8 cellular contexts compared by ENCODE assay signal in the genomic region with DNA sequence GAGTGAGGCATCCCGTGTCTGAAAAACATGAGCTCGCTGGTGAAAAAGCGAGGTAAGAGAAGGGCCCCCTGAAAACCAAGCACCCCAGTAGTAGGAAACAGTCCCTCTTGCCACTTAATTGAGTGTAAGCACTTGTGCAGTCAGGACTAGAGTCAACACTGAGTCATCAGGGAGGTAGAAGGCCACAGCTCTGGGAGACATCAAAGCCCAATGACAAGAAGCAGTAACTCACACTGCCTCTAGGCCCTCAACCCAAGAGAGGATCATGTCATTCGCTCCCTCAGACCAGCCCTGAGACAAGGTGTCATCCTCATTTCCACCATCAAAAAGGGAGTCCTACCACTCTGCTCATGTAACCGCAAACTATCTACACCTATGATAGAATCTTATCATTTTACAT. TPM values are rescaled to one million over a fixed set of nuclear protein-coding genes. Genes with fewer than 3 reads are reported as not detected.
DNase-seq lines count a peak whose midpoint lies in the region; ATAC-seq and TF ChIP-seq lines count a peak whose summit lies in the region.

No MANE protein-coding gene starts in this region.

- H3K36me3 ChIP-seq in colonic mucosa, result no peaks in the 10 kb centered on the region

- no peak for TF ChIP-seq CTCF in colonic mucosa (IDR thresholded peaks at IDR 0.05)

- DNase-seq in NCI-H2196 (lab: John Stamatoyannopoulos, UW; ENCODE audit: unreplicated experiment), result peak; percentile 19
- DNase-seq in NCI-H2196 treated with DMSO at 0.1 percent for 48 hours (lab: John Stamatoyannopoulos, UW; ENCODE audit: unreplicated experiment), result no peak
- peak; percentile 87 for DNase-seq in SW480 (ENCODE audit: low spot score)
- peak; percentile 86 for DNase-seq in epithelial cell of prostate (ENCODE audit: low read depth, low spot score)
- peak; percentile 23 to 30 for DNase-seq in stimulated activated CD8-positive, alpha-beta memory T cell treated with anti-CD3 and anti-CD28 coated beads, Interleukin-2, amount 100 ng/mL, for 48 hours (ENCODE audit: low read depth in 2 of 2)
- DNase-seq in colonic mucosa, result no peak
- no peak for DNase-seq in NCI-H1694 treated with DMSO at 0.1 percent for 48 hours (lab: John Stamatoyannopoulos, UW)

- H3K27me3 ChIP-seq in colonic mucosa, result no peaks in the 10 kb centered on the region

- intact Hi-C loops in colonic mucosa (cut with DNase I), result loop anchor here (5.0 kb wide), 1 partner anchor 426 kb away; no protein-coding TSS in a partner anchor

- H3K9ac ChIP-seq in colonic mucosa (ENCODE audit: low read depth in 2 of 2, low read length in 2 of 2), result no peak overlapping the region

- H3K9me3 ChIP-seq in colonic mucosa, result no peaks in the 10 kb centered on the region

- no peak overlapping the region for H3K4me3 ChIP-seq in colonic mucosa

- no peak for ATAC-seq in GM18517 (IDR thresholded peaks at IDR 0.05; ENCODE audit: unreplicated experiment)

- no peaks in the 10 kb centered on the region for H3K4me1 ChIP-seq in colonic mucosa

- H3K27ac ChIP-seq in epithelial cell of prostate, result peak overlapping the region; percentile 77
- no peak overlapping the region for H3K27ac ChIP-seq in colonic mucosa

RNA-seq across cellular contexts. Expression of a gene that starts 17.8 kb away (rescaled TPM):
- 10 to 100 TPM; 13.0 to 37.7 TPM for total RNA-seq in colonic mucosa

RNA-seq across cellular contexts. Expression of a gene that starts 17.9 kb away (rescaled TPM):
- 10 to 100 TPM; 31.2 to 33.6 TPM for total RNA-seq in colonic mucosa

RNA-seq across cellular contexts. Expression of a gene that starts 31.9 kb away (rescaled TPM):
- total RNA-seq in colonic mucosa, result 1 to 10 TPM in 1 of 2 donors, not detected in 1; 1.5 TPM

Comparison
In these comparisons a context has a peak if more than half of its experiments do, and no peak if none do; other contexts are left out.
1. DNase-seq: peak in NCI-H2196 (single experiment), SW480 (single experiment), epithelial cell of prostate (single experiment) and stimulated activated CD8-positive, alpha-beta memory T cell treated with anti-CD3 and anti-CD28 coated beads, Interleukin-2, amount 100 ng/mL, for 48 hours (2 of 2); none in NCI-H2196 treated with DMSO at 0.1 percent for 48 hours (single experiment), colonic mucosa (single experiment) and NCI-H1694 treated with DMSO at 0.1 percent for 48 hours (single experiment).